Comparison of ENCODE assay signal across 8 cellular contexts in genomic region chr7:99580778-99581332, GRCh38. TPM values are rescaled to one million over a fixed set of nuclear protein-coding genes. Genes with fewer than 3 reads are reported as not detected.
DNase-seq lines count a peak whose midpoint lies in the region; ATAC-seq and TF ChIP-seq lines count a peak whose summit lies in the region.
"Not testable (repeated sequence)": the region's sequence is repeated elsewhere in the genome, so short reads cannot be mapped to it uniquely, and the experiment has no call there.

No MANE protein-coding gene starts in this region.

- H3K9ac ChIP-seq in KMS-11 (peak overlapping the region; percentile 58; the same call in 1 of the 2 replicates), stomach smooth muscle (ENCODE audit: low read length in 2 of 2) (peak overlapping the region; percentile 54 to 84)
- not testable (repeated sequence) for H3K9ac ChIP-seq in mammary epithelial cell (ENCODE audit: insufficient read depth, low read length); liver (ENCODE audit: low read depth in 1 of 2, low read length in 2 of 2); neuronal stem cell (ENCODE audit: low read depth, low read length, poor library complexity)

- H2BK12ac ChIP-seq in neuronal stem cell (ENCODE audit: low read length) = not testable (repeated sequence)

- H3K4me1 Mint-ChIP-seq in activated CD8-positive, alpha-beta T cell treated with anti-CD3 and anti-CD28 coated beads, Interleukin-2, amount 10 ng/mL, durations not matched to agents 7 days and 5 days (ENCODE audit: low read depth) = peaks cover 20% of the 10 kb centered on the region

- CTCF ChIA-PET in activated CD8-positive, alpha-beta T cell treated with anti-CD3 and anti-CD28 coated beads, Interleukin-2, amount 10 ng/mL, durations not matched to agents 7 days and 5 days (lab: Charles Lee) = interaction anchor here (1.5 kb wide), 1 partner anchor 76 kb away, joined by 4 read pairs; no protein-coding TSS in a partner anchor
- CTCF ChIA-PET in mammary epithelial cell (lab: Charles Lee; ENCODE audit: low non-redundant PET) = interaction anchor here (0.7 kb wide), 1 partner anchor 21 kb away, joined by 4 read pairs; no protein-coding TSS in a partner anchor

- H4K8ac ChIP-seq in neuronal stem cell (ENCODE audit: low read depth, low read length) = not testable (repeated sequence)

- not testable (repeated sequence) for H2BK5ac ChIP-seq in neuronal stem cell (ENCODE audit: low read length)

- H2BK120ac ChIP-seq in neuronal stem cell (ENCODE audit: low read depth, low read length) = not testable (repeated sequence)

- H3K14ac ChIP-seq in neuronal stem cell (ENCODE audit: low read length) = not testable (repeated sequence)

- BruUV-seq in mammary epithelial cell (replicated peaks; lab: Mats Ljungman, UMichigan) = not testable (repeated sequence)

- not testable (repeated sequence) for H3K23ac ChIP-seq in neuronal stem cell (ENCODE audit: low read depth, low read length, poor library complexity)

- not testable (repeated sequence) for H3K27me3 Mint-ChIP-seq in activated CD8-positive, alpha-beta T cell treated with anti-CD3 and anti-CD28 coated beads, Interleukin-2, amount 10 ng/mL, durations not matched to agents 7 days and 5 days (ENCODE audit: low read depth)

- not testable (repeated sequence) for H4K20me1 ChIP-seq in KMS-11 (ENCODE audit: insufficient read depth); mammary epithelial cell (ENCODE audit: insufficient read depth, low read length)

- not testable (repeated sequence) for H3K36me3 ChIP-seq in BE2C; KMS-11 (ENCODE audit: insufficient read depth); mammary epithelial cell (ENCODE audit: insufficient read depth, low read length); liver (ENCODE audit: control insufficient read depth in 4 of 4, insufficient read depth in 3 of 4, low read depth in 1 of 4, low read length in 3 of 4); neuronal stem cell (replicated peaks in 1 of 2; ENCODE audit: control insufficient read depth in 2 of 2, insufficient read depth in 2 of 2, low read length in 2 of 2); stomach smooth muscle (ENCODE audit: control insufficient read depth in 2 of 2, insufficient read depth in 2 of 2, low read length in 2 of 2)

- dilution Hi-C loops in mammary epithelial cell (cut with HindIII; ENCODE audit: low sequenced_read_pairs) = not testable (repeated sequence)

- H3K27ac ChIP-seq in KMS-11 (peak overlapping the region; percentile 81; the same call in 1 of the 2 replicates), stomach smooth muscle (ENCODE audit: low read length) (peak overlapping the region; percentile 6)
- not testable (repeated sequence) for H3K27ac ChIP-seq in mammary epithelial cell (ENCODE audit: insufficient read depth, low read depth, low read length); liver (ENCODE audit: low read depth in 1 of 2, low read length in 2 of 2); neuronal stem cell (replicated peaks; ENCODE audit: low read length)

- H3K36me3 Mint-ChIP-seq in activated CD8-positive, alpha-beta T cell treated with anti-CD3 and anti-CD28 coated beads, Interleukin-2, amount 10 ng/mL, durations not matched to agents 7 days and 5 days (ENCODE audit: low read depth) = not testable (repeated sequence)

- not testable (repeated sequence) for H2BK15ac ChIP-seq in neuronal stem cell (ENCODE audit: low read length)

- not testable (repeated sequence) for H3K79me2 ChIP-seq in KMS-11 (ENCODE audit: insufficient read depth, low read depth); mammary epithelial cell (ENCODE audit: insufficient read depth, low read length)

- ATAC-seq in activated CD8-positive, alpha-beta T cell treated with anti-CD3 and anti-CD28 coated beads, Interleukin-2, amount 10 ng/mL, durations not matched to agents 7 days and 5 days = not testable (repeated sequence)

- H3K27ac Mint-ChIP-seq in activated CD8-positive, alpha-beta T cell treated with anti-CD3 and anti-CD28 coated beads, Interleukin-2, amount 10 ng/mL, durations not matched to agents 7 days and 5 days = not testable (repeated sequence)

- H2AFZ ChIP-seq in KMS-11 (ENCODE audit: low read depth) (peak overlapping the region; percentile 68; the same call in 1 of the 2 replicates), mammary epithelial cell (ENCODE audit: low read depth, low read length) (peak overlapping the region; percentile 89), neuronal stem cell (ENCODE audit: low read length) (peak overlapping the region; percentile 89)

- H3K4me2 ChIP-seq in KMS-11 = not testable (repeated sequence)
- H3K4me2 ChIP-seq in mammary epithelial cell (ENCODE audit: insufficient read depth, low read depth, low read length) = peak overlapping the region; percentile 97
- H3K4me2 ChIP-seq in neuronal stem cell (ENCODE audit: insufficient read depth, low read length, poor library complexity, severe bottlenecking) = peak overlapping the region; percentile 85

- not testable (repeated sequence) for TF ChIP-seq RAD21 in liver (IDR thresholded peaks at IDR 0.05)

- H3K79me1 ChIP-seq in neuronal stem cell (ENCODE audit: low read depth, low read length) = not testable (repeated sequence)

- H3K4me1 ChIP-seq in BE2C; mammary epithelial cell (ENCODE audit: insufficient read depth, low read length); neuronal stem cell (ENCODE audit: control insufficient read depth in 2 of 2, insufficient read depth in 1 of 2, low read depth in 1 of 2, low read length in 2 of 2); stomach smooth muscle (ENCODE audit: control insufficient read depth, insufficient read depth, low read length): not testable (repeated sequence)
- peaks cover 47% of the 10 kb centered on the region for H3K4me1 ChIP-seq in KMS-11 (ENCODE audit: low read depth, poor library complexity, severe bottlenecking)
- H3K4me1 ChIP-seq in liver (ENCODE audit: control insufficient read depth in 4 of 4, insufficient read depth in 4 of 4, low read length in 3 of 4) = peaks cover 0 to 12% (median 6%) of the 10 kb centered on the region in 4 donors

- POLR2A ChIA-PET in activated CD8-positive, alpha-beta T cell treated with anti-CD3 and anti-CD28 coated beads, Interleukin-2, amount 10 ng/mL, durations not matched to agents 7 days and 5 days (lab: Charles Lee) = interaction anchor here (1.0 to 1.3 kb wide), 4 partner anchors 22 to 36 kb away, joined by 3 to 4 read pairs (median 4); partner anchors contain the start of gene ZSCAN25

- H3K18ac ChIP-seq in neuronal stem cell (ENCODE audit: low read length) = not testable (repeated sequence)

- H4K91ac ChIP-seq in neuronal stem cell (ENCODE audit: low read depth, low read length, poor library complexity) = not testable (repeated sequence)

- not testable (repeated sequence) for H2AK5ac ChIP-seq in neuronal stem cell (ENCODE audit: low read depth, low read length)

- H3K4me3 ChIP-seq in BE2C (ENCODE audit: low read depth, low read length) = peak overlapping the region; percentile 76
- H3K4me3 ChIP-seq in KMS-11 (IDR thresholded peaks at IDR 0.05; ENCODE audit: insufficient read depth, low read depth, low read length) = not testable (repeated sequence)
- peak overlapping the region in 1 of 3 experiments; percentile 49 for H3K4me3 ChIP-seq in mammary epithelial cell (replicated peaks in 1 of 3; ENCODE audit: insufficient read depth in 1 of 3, low read depth in 2 of 3, low read length in 3 of 3)
- peak overlapping the region; percentile 60 for H3K4me3 ChIP-seq in fibroblast of pulmonary artery (replicated peaks; ENCODE audit: low read depth, low read length)
- peak overlapping the region in 2 of 3 donors; percentile 2 to 44 for H3K4me3 ChIP-seq in liver (ENCODE audit: low read depth in 1 of 3, low read length in 3 of 3)
- peak overlapping the region; percentile 48 to 84 for H3K4me3 ChIP-seq in neuronal stem cell (ENCODE audit: low read length in 2 of 2)
- H3K4me3 ChIP-seq in stomach smooth muscle (ENCODE audit: low read length in 2 of 2) = peak overlapping the region; percentile 65 to 82

- in situ Hi-C loops in mammary epithelial cell (cut with MboI; ENCODE audit: low sequenced_read_pairs in 2 of 2) = not testable (repeated sequence)

- TF ChIP-seq CTCF in BE2C (IDR thresholded peaks at IDR 0.05; ENCODE audit: low read depth, low read length); KMS-11 (conservative IDR thresholded peaks at IDR 0.05; ENCODE audit: low read depth, low read length); mammary epithelial cell (conservative IDR thresholded peaks at IDR 0.05 in 1 of 2, IDR thresholded peaks at IDR 0.05 in 1 of 2; ENCODE audit: extremely low read depth in 1 of 2, insufficient read depth in 1 of 2, low read depth in 1 of 2, low read length in 2 of 2); fibroblast of pulmonary artery (IDR thresholded peaks at IDR 0.05; ENCODE audit: low read length, missing control alignments); liver (IDR thresholded peaks at IDR 0.05; ENCODE audit: low read depth, low read length, missing input control): not testable (repeated sequence)

- not testable (repeated sequence) for H3K4ac ChIP-seq in neuronal stem cell (ENCODE audit: low read length)

- not testable (repeated sequence) for DNase-seq in BE2C; activated CD8-positive, alpha-beta T cell treated with anti-CD3 and anti-CD28 coated beads, Interleukin-2, amount 10 ng/mL, durations not matched to agents 7 days and 5 days; mammary epithelial cell; fibroblast of pulmonary artery (ENCODE audit: low read depth); neuronal stem cell (ENCODE audit: low spot score)

- not testable (repeated sequence) for H3K9me3 Mint-ChIP-seq in activated CD8-positive, alpha-beta T cell treated with anti-CD3 and anti-CD28 coated beads, Interleukin-2, amount 10 ng/mL, durations not matched to agents 7 days and 5 days (ENCODE audit: insufficient read depth)

- H3K9me3 ChIP-seq in BE2C; mammary epithelial cell (replicated peaks; ENCODE audit: insufficient read depth, low read length); liver (ENCODE audit: control insufficient read depth in 4 of 4, low read length in 3 of 4); neuronal stem cell (replicated peaks in 1 of 2; ENCODE audit: control insufficient read depth in 2 of 2, insufficient read depth in 1 of 2, low read depth in 1 of 2, low read length in 2 of 2); stomach smooth muscle (ENCODE audit: control insufficient read depth in 2 of 2, low read length in 2 of 2): not testable (repeated sequence)

- intact Hi-C loops in mammary epithelial cell (cut with micrococcal nuclease) = not testable (repeated sequence)

- not testable (repeated sequence) for H3K27me3 ChIP-seq in BE2C; KMS-11 (ENCODE audit: insufficient read depth, low read depth); mammary epithelial cell (ENCODE audit: insufficient read depth, low read length); liver (ENCODE audit: control insufficient read depth in 4 of 4, insufficient read depth in 4 of 4, low read length in 3 of 4); neuronal stem cell (ENCODE audit: control insufficient read depth in 3 of 3, insufficient read depth in 3 of 3, low read depth in 1 of 3, low read length in 3 of 3); stomach smooth muscle (ENCODE audit: control insufficient read depth in 1 of 2, insufficient read depth in 2 of 2, low read length in 2 of 2)

- WGBS in mammary epithelial cell (ENCODE audit: low coverage, missing lambda C conversion rate) = 67% methylated on average over 3 of the region's 4 CpGs
- WGBS in liver = 60% methylated on average over 4 of the region's 4 CpGs
- no CpG with 5 or more reads among the region's 4 CpGs for WGBS in neuronal stem cell (ENCODE audit: extremely low coverage in 2 of 2, insufficient read length in 2 of 2, insufficient replicate concordance in 1 of 2), 2 donors

- peak overlapping the region; percentile 76 for H3K4me3 Mint-ChIP-seq in activated CD8-positive, alpha-beta T cell treated with anti-CD3 and anti-CD28 coated beads, Interleukin-2, amount 10 ng/mL, durations not matched to agents 7 days and 5 days

RNA-seq across cellular contexts. Expression of gene TMEM225B, which starts 17.2 kb away (rescaled TPM):
- 8.8 TPM for polyA plus RNA-seq in BE2C (2012; ENCODE audit: insufficient read depth, insufficient read length, low read depth)
- 1 to 10 TPM; 1.2 to 1.4 TPM for total RNA-seq in activated CD8-positive, alpha-beta T cell treated with anti-CD3 and anti-CD28 coated beads, Interleukin-2, amount 10 ng/mL, durations not matched to agents 7 days and 5 days
- total RNA-seq in mammary epithelial cell (not detected), liver (under 1 TPM; 0.17 to 0.28 TPM)
- polyA plus RNA-seq in mammary epithelial cell (not detected), liver (under 1 TPM in 1 of 2 donors, not detected in 1; 0.10 TPM)
- polyA minus RNA-seq in mammary epithelial cell = not detected
- 1.3 TPM for polyA plus RNA-seq in neuronal stem cell (2013, experiment 1 of 2)
- polyA plus RNA-seq in neuronal stem cell (2013, experiment 2 of 2) = 1.5 TPM

RNA-seq across cellular contexts. Expression of gene ZNF655, which starts 22.4 kb away (rescaled TPM):
- polyA plus RNA-seq in BE2C (2012; ENCODE audit: insufficient read depth, insufficient read length, low read depth) = 35.2 TPM
- total RNA-seq in activated CD8-positive, alpha-beta T cell treated with anti-CD3 and anti-CD28 coated beads, Interleukin-2, amount 10 ng/mL, durations not matched to agents 7 days and 5 days = 100 to 1,000 TPM; 101 to 108 TPM
- total RNA-seq in mammary epithelial cell = 10 to 100 TPM; 64.5 to 66.0 TPM
- 39.6 TPM for polyA plus RNA-seq in mammary epithelial cell
- polyA minus RNA-seq in mammary epithelial cell = 54.6 TPM
- total RNA-seq in liver = 10 to 100 TPM; 37.2 to 59.7 TPM
- polyA plus RNA-seq in liver = 10 to 100 TPM; 15.9 to 27.6 TPM
- 27.3 TPM for polyA plus RNA-seq in neuronal stem cell (2013, experiment 1 of 2)
- 27.7 TPM for polyA plus RNA-seq in neuronal stem cell (2013, experiment 2 of 2)

RNA-seq across cellular contexts. Expression of gene FAM200A, which starts 28.9 kb away (rescaled TPM):
- polyA plus RNA-seq in BE2C (2012; ENCODE audit: insufficient read depth, insufficient read length, low read depth) = 7.0 TPM
- total RNA-seq in activated CD8-positive, alpha-beta T cell treated with anti-CD3 and anti-CD28 coated beads, Interleukin-2, amount 10 ng/mL, durations not matched to agents 7 days and 5 days = 1 to 10 TPM; 5.1 to 5.4 TPM
- total RNA-seq in mammary epithelial cell (1 to 10 TPM; 4.6 to 7.8 TPM), liver (1 to 10 TPM; 2.4 to 4.6 TPM)
- polyA plus RNA-seq in mammary epithelial cell (4.7 TPM), liver (1 to 10 TPM; 1.0 to 1.7 TPM)
- polyA minus RNA-seq in mammary epithelial cell = 1.2 TPM
- polyA plus RNA-seq in neuronal stem cell (2013, experiment 1 of 2) = 8.0 TPM
- 7.9 TPM for polyA plus RNA-seq in neuronal stem cell (2013, experiment 2 of 2)

RNA-seq across cellular contexts. Expression of gene ZSCAN25, which starts 35.9 kb away (rescaled TPM):
- 17.5 TPM for polyA plus RNA-seq in BE2C (2012; ENCODE audit: insufficient read depth, insufficient read length, low read depth)
- total RNA-seq in activated CD8-positive, alpha-beta T cell treated with anti-CD3 and anti-CD28 coated beads, Interleukin-2, amount 10 ng/mL, durations not matched to agents 7 days and 5 days = 10 to 100 TPM; 34.8 to 36.3 TPM
- total RNA-seq in mammary epithelial cell = 10 to 100 TPM; 18.8 to 24.2 TPM
- polyA plus RNA-seq in mammary epithelial cell = 8.9 TPM
- polyA minus RNA-seq in mammary epithelial cell = 39.9 TPM
- total RNA-seq in liver = 10 to 100 TPM in 1 of 2 donors, 1 to 10 TPM in 1; 8.7 to 11.0 TPM
- polyA plus RNA-seq in liver = 1 to 10 TPM; 2.3 to 3.1 TPM
- 5.5 TPM for polyA plus RNA-seq in neuronal stem cell (2013, experiment 1 of 2)
- 5.9 TPM for polyA plus RNA-seq in neuronal stem cell (2013, experiment 2 of 2)
